In genomic region chrX:1587161-1587560, GRCh38 we compare ENCODE assay signal across 1 cellular context.
TF ChIP-seq lines count a peak whose summit lies in the region.

No MANE protein-coding gene starts in this region.

TF ChIP-seq in SK-N-SH treated with all-trans-retinoic acid at 6 μM for 48 hours, 23 proteins besides CTCF, POLR2A, EP300 and RAD21 (continued from another document):
- TF ChIP-seq, protein P1, sequence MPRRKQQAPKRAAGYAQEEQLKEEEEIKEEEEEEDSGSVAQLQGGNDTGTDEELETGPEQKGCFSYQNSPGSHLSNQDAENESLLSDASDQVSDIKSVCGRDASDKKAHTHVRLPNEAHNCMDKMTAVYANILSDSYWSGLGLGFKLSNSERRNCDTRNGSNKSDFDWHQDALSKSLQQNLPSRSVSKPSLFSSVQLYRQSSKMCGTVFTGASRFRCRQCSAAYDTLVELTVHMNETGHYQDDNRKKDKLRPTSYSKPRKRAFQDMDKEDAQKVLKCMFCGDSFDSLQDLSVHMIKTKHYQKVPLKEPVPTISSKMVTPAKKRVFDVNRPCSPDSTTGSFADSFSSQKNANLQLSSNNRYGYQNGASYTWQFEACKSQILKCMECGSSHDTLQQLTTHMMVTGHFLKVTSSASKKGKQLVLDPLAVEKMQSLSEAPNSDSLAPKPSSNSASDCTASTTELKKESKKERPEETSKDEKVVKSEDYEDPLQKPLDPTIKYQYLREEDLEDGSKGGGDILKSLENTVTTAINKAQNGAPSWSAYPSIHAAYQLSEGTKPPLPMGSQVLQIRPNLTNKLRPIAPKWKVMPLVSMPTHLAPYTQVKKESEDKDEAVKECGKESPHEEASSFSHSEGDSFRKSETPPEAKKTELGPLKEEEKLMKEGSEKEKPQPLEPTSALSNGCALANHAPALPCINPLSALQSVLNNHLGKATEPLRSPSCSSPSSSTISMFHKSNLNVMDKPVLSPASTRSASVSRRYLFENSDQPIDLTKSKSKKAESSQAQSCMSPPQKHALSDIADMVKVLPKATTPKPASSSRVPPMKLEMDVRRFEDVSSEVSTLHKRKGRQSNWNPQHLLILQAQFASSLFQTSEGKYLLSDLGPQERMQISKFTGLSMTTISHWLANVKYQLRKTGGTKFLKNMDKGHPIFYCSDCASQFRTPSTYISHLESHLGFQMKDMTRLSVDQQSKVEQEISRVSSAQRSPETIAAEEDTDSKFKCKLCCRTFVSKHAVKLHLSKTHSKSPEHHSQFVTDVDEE (CRISPR knock-in tag; IDR thresholded peaks at IDR 0.05) = no peak
- no peak for TF ChIP-seq GLIS3 (CRISPR knock-in tag; IDR thresholded peaks at IDR 0.05)
- TF ChIP-seq, protein P2, sequence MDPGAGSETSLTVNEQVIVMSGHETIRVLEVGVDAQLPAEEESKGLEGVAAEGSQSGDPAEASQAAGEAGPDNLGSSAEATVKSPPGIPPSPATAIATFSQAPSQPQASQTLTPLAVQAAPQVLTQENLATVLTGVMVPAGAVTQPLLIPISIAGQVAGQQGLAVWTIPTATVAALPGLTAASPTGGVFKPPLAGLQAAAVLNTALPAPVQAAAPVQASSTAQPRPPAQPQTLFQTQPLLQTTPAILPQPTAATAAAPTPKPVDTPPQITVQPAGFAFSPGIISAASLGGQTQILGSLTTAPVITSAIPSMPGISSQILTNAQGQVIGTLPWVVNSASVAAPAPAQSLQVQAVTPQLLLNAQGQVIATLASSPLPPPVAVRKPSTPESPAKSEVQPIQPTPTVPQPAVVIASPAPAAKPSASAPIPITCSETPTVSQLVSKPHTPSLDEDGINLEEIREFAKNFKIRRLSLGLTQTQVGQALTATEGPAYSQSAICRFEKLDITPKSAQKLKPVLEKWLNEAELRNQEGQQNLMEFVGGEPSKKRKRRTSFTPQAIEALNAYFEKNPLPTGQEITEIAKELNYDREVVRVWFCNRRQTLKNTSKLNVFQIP (CRISPR knock-in tag; IDR thresholded peaks at IDR 0.05; ENCODE audit: borderline replicate concordance, low read depth) = no peak
- TF ChIP-seq RARB (CRISPR knock-in tag; IDR thresholded peaks at IDR 0.05) = no peak
- no peak for TF ChIP-seq ZNF565 (CRISPR knock-in tag; conservative IDR thresholded peaks at IDR 0.05; ENCODE audit: low read depth)
